Comparison of ENCODE assay signal across 8 cellular contexts in the genomic region with DNA sequence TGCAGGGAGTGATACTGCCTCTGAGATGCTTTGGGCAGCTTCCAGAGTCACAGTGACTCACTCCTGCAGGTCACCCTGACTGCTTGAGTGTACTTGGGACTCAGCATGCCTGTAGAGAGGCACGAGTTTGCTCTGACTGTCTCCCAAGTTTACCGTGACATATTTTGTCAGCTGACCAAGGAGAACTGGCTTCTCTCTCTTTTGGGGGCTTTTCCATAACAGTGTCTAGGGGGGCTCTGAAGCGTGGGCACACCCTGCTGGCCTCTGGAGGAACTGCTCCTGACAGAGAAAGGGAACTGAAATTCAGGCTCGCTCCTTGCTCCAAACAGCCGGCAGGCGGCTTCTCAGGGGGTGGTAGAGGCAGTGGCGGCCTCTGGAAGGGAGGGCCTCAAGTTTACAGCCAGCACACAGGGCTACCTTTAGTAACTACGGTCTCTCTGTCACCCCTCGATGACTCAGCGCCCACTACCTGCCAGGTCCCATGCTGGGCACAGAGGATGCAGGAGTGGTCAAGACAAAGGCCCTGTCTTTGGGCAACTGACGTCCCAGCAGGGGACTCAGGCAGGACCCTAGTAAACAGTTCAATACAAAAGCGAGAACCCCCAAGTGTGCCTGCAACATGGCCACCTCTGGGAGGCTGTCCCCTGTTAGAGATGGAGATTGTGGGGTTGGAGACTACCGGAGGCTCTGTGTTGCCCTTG. TPM values are rescaled to one million over a fixed set of nuclear protein-coding genes. Genes with fewer than 3 reads are reported as not detected.
DNase-seq lines count a peak whose midpoint lies in the region; ATAC-seq, FAIRE-seq and TF ChIP-seq lines count a peak whose summit lies in the region.

No MANE protein-coding gene starts in this region.

- DNase-seq in DMS 273 treated with DMSO at 0.1 percent for 48 hours (lab: John Stamatoyannopoulos, UW) (peak; percentile 46), GM19240 (ENCODE audit: insufficient read length, low spot score) (peak; percentile 50), OCI-M1 (lab: John Stamatoyannopoulos, UW) (peak; percentile 49), epithelial cell of esophagus (ENCODE audit: low read depth) (peak; percentile 40), pancreas (no peak), cerebellar nuclear complex (lab: John Stamatoyannopoulos, UW) (no peak), DMS153 treated with DMSO at 0.1 percent for 48 hours (lab: John Stamatoyannopoulos, UW; ENCODE audit: unreplicated experiment) (no peak)

- WGBS in pancreas, 2 donors, result 32 to 45% methylated on average over 13 of the region's 13 CpGs

- H3K4me1 ChIP-seq in pancreas, result no peaks in the 10 kb centered on the region

- intact Hi-C loops in pancreas (cut with DNase I), result no loop called here

- ATAC-seq in HG03135 (IDR thresholded peaks at IDR 0.05; ENCODE audit: unreplicated experiment) (peak; percentile 84), pancreas (peak in 3 of 4 donors; percentile 31 to 51 (median 42))

- FAIRE-seq in pancreas (lab: Jason Lieb, UNC), result no peak

- H3K36me3 ChIP-seq in pancreas, result no peaks in the 10 kb centered on the region

- H3K9me3 ChIP-seq in pancreas, result no peaks in the 10 kb centered on the region

- H3K27ac ChIP-seq in pancreas, result no peak overlapping the region

- H3K27me3 ChIP-seq in pancreas, result no peaks in the 10 kb centered on the region

- peak; percentile 45 for TF ChIP-seq CTCF in epithelial cell of esophagus (IDR thresholded peaks at IDR 0.05; ENCODE audit: insufficient read depth, low read depth, low read length, missing control alignments)
- TF ChIP-seq CTCF in pancreas (IDR thresholded peaks at IDR 0.05), result peak in 2 of 4 donors; percentile 33 to 35

- H3K4me3 ChIP-seq in epithelial cell of esophagus (ENCODE audit: low read length) (no peak overlapping the region), pancreas (no peak overlapping the region)

RNA-seq across cellular contexts. Expression of gene ZNF185, which starts 17.8 kb away (rescaled TPM):
- total RNA-seq in pancreas, result 1 to 10 TPM; 2.4 to 5.0 (median 3.0) TPM
- 1 to 10 TPM; 2.2 to 4.8 TPM for polyA plus RNA-seq in pancreas

Comparison
In these comparisons a context has a peak if more than half of its experiments do, and no peak if none do; other contexts are left out.
1. DNase-seq: peak in DMS 273 treated with DMSO at 0.1 percent for 48 hours (single experiment), GM19240 (single experiment), OCI-M1 (single experiment) and epithelial cell of esophagus (single experiment); none in pancreas (0 of 6), cerebellar nuclear complex (0 of 2) and DMS153 treated with DMSO at 0.1 percent for 48 hours (single experiment).